ENCODE assay signal across 1 cellular context in the genomic region with DNA sequence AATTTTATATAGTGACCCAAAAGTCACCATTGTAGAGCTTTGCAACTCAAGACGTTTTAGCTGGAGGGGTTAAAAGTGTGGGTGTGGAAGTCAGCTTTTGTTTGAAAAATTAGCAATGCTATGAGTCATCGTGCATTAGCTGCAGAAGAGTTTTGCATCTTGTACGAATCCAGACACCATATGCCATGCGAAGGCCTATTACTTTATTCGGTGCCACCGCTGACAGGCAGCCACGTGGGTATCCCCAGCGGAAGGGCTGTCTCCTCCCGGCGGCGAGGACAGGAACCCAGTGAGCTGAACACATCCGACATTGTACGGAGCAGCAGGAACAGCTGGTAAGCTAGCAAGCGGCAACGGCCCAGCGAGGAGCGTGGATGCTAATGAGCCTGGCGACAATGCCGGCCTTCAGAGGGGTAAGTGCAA.
A peak's percentile ranks its signal among the peaks of the same experiment; 100 is the strongest.
TF ChIP-seq lines count a peak whose summit lies in the region.

No MANE protein-coding gene starts in this region.

TF ChIP-seq in WTC11, 78 proteins besides CTCF, POLR2A, EP300 and RAD21 (continued from another document):
- TF ChIP-seq, protein P1, sequence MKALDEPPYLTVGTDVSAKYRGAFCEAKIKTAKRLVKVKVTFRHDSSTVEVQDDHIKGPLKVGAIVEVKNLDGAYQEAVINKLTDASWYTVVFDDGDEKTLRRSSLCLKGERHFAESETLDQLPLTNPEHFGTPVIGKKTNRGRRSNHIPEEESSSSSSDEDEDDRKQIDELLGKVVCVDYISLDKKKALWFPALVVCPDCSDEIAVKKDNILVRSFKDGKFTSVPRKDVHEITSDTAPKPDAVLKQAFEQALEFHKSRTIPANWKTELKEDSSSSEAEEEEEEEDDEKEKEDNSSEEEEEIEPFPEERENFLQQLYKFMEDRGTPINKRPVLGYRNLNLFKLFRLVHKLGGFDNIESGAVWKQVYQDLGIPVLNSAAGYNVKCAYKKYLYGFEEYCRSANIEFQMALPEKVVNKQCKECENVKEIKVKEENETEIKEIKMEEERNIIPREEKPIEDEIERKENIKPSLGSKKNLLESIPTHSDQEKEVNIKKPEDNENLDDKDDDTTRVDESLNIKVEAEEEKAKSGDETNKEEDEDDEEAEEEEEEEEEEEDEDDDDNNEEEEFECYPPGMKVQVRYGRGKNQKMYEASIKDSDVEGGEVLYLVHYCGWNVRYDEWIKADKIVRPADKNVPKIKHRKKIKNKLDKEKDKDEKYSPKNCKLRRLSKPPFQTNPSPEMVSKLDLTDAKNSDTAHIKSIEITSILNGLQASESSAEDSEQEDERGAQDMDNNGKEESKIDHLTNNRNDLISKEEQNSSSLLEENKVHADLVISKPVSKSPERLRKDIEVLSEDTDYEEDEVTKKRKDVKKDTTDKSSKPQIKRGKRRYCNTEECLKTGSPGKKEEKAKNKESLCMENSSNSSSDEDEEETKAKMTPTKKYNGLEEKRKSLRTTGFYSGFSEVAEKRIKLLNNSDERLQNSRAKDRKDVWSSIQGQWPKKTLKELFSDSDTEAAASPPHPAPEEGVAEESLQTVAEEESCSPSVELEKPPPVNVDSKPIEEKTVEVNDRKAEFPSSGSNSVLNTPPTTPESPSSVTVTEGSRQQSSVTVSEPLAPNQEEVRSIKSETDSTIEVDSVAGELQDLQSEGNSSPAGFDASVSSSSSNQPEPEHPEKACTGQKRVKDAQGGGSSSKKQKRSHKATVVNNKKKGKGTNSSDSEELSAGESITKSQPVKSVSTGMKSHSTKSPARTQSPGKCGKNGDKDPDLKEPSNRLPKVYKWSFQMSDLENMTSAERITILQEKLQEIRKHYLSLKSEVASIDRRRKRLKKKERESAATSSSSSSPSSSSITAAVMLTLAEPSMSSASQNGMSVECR (CRISPR knock-in tag; IDR thresholded peaks at IDR 0.05; ENCODE audit: borderline replicate concordance), result no peak
- TF ChIP-seq, protein P2, sequence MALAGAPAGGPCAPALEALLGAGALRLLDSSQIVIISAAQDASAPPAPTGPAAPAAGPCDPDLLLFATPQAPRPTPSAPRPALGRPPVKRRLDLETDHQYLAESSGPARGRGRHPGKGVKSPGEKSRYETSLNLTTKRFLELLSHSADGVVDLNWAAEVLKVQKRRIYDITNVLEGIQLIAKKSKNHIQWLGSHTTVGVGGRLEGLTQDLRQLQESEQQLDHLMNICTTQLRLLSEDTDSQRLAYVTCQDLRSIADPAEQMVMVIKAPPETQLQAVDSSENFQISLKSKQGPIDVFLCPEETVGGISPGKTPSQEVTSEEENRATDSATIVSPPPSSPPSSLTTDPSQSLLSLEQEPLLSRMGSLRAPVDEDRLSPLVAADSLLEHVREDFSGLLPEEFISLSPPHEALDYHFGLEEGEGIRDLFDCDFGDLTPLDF (CRISPR knock-in tag; IDR thresholded peaks at IDR 0.05), result 0 out of 2 replicates have a peak, but pooled peaks have one; percentile 39
- TF ChIP-seq MYBL2 (CRISPR knock-in tag; IDR thresholded peaks at IDR 0.05) (no peak), ESRRA (CRISPR knock-in tag; IDR thresholded peaks at IDR 0.05; ENCODE audit: borderline replicate concordance) (no peak), OVOL2 (CRISPR knock-in tag; IDR thresholded peaks at IDR 0.05; ENCODE audit: borderline replicate concordance) (no peak), RORB (CRISPR knock-in tag; IDR thresholded peaks at IDR 0.05) (no peak), EMX1 (CRISPR knock-in tag; IDR thresholded peaks at IDR 0.05) (no peak), GABPB1 (CRISPR knock-in tag; IDR thresholded peaks at IDR 0.05) (no peak), SOX15 (CRISPR knock-in tag; IDR thresholded peaks at IDR 0.05) (no peak), SMAD3 (CRISPR knock-in tag; IDR thresholded peaks at IDR 0.05; ENCODE audit: borderline replicate concordance) (no peak), HMGA2 (CRISPR knock-in tag; IDR thresholded peaks at IDR 0.05) (no peak), ZBTB21 (CRISPR knock-in tag; IDR thresholded peaks at IDR 0.05; ENCODE audit: borderline replicate concordance) (no peak), NFE2L1 (CRISPR knock-in tag; IDR thresholded peaks at IDR 0.05) (no peak), FOXK1 (CRISPR knock-in tag; IDR thresholded peaks at IDR 0.05) (peak; percentile 76; the same call in 1 of the 2 replicates), ZNF263 (CRISPR knock-in tag; IDR thresholded peaks at IDR 0.05; ENCODE audit: low read depth) (no peak), TCF7 (CRISPR knock-in tag; IDR thresholded peaks at IDR 0.05; ENCODE audit: low read depth) (no peak)
- TF ChIP-seq, protein P3, sequence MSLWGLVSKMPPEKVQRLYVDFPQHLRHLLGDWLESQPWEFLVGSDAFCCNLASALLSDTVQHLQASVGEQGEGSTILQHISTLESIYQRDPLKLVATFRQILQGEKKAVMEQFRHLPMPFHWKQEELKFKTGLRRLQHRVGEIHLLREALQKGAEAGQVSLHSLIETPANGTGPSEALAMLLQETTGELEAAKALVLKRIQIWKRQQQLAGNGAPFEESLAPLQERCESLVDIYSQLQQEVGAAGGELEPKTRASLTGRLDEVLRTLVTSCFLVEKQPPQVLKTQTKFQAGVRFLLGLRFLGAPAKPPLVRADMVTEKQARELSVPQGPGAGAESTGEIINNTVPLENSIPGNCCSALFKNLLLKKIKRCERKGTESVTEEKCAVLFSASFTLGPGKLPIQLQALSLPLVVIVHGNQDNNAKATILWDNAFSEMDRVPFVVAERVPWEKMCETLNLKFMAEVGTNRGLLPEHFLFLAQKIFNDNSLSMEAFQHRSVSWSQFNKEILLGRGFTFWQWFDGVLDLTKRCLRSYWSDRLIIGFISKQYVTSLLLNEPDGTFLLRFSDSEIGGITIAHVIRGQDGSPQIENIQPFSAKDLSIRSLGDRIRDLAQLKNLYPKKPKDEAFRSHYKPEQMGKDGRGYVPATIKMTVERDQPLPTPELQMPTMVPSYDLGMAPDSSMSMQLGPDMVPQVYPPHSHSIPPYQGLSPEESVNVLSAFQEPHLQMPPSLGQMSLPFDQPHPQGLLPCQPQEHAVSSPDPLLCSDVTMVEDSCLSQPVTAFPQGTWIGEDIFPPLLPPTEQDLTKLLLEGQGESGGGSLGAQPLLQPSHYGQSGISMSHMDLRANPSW (CRISPR knock-in tag; conservative IDR thresholded peaks at IDR 0.05; ENCODE audit: low read depth), result no peak
- TF ChIP-seq, protein P4, sequence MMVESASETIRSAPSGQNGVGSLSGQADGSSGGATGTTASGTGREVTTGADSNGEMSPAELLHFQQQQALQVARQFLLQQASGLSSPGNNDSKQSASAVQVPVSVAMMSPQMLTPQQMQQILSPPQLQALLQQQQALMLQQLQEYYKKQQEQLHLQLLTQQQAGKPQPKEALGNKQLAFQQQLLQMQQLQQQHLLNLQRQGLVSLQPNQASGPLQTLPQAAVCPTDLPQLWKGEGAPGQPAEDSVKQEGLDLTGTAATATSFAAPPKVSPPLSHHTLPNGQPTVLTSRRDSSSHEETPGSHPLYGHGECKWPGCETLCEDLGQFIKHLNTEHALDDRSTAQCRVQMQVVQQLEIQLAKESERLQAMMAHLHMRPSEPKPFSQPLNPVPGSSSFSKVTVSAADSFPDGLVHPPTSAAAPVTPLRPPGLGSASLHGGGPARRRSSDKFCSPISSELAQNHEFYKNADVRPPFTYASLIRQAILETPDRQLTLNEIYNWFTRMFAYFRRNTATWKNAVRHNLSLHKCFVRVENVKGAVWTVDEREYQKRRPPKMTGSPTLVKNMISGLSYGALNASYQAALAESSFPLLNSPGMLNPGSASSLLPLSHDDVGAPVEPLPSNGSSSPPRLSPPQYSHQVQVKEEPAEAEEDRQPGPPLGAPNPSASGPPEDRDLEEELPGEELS (CRISPR knock-in tag; IDR thresholded peaks at IDR 0.05), result no peak
- TF ChIP-seq, protein P5, sequence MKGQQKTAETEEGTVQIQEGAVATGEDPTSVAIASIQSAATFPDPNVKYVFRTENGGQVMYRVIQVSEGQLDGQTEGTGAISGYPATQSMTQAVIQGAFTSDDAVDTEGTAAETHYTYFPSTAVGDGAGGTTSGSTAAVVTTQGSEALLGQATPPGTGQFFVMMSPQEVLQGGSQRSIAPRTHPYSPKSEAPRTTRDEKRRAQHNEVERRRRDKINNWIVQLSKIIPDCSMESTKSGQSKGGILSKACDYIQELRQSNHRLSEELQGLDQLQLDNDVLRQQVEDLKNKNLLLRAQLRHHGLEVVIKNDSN (CRISPR knock-in tag; IDR thresholded peaks at IDR 0.05), result 0 out of 2 replicates have a peak, but pooled peaks have one; percentile 56
- TF ChIP-seq, protein P6, sequence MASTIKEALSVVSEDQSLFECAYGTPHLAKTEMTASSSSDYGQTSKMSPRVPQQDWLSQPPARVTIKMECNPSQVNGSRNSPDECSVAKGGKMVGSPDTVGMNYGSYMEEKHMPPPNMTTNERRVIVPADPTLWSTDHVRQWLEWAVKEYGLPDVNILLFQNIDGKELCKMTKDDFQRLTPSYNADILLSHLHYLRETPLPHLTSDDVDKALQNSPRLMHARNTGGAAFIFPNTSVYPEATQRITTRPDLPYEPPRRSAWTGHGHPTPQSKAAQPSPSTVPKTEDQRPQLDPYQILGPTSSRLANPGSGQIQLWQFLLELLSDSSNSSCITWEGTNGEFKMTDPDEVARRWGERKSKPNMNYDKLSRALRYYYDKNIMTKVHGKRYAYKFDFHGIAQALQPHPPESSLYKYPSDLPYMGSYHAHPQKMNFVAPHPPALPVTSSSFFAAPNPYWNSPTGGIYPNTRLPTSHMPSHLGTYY (CRISPR knock-in tag; IDR thresholded peaks at IDR 0.05), result no peak
- TF ChIP-seq, protein P7, sequence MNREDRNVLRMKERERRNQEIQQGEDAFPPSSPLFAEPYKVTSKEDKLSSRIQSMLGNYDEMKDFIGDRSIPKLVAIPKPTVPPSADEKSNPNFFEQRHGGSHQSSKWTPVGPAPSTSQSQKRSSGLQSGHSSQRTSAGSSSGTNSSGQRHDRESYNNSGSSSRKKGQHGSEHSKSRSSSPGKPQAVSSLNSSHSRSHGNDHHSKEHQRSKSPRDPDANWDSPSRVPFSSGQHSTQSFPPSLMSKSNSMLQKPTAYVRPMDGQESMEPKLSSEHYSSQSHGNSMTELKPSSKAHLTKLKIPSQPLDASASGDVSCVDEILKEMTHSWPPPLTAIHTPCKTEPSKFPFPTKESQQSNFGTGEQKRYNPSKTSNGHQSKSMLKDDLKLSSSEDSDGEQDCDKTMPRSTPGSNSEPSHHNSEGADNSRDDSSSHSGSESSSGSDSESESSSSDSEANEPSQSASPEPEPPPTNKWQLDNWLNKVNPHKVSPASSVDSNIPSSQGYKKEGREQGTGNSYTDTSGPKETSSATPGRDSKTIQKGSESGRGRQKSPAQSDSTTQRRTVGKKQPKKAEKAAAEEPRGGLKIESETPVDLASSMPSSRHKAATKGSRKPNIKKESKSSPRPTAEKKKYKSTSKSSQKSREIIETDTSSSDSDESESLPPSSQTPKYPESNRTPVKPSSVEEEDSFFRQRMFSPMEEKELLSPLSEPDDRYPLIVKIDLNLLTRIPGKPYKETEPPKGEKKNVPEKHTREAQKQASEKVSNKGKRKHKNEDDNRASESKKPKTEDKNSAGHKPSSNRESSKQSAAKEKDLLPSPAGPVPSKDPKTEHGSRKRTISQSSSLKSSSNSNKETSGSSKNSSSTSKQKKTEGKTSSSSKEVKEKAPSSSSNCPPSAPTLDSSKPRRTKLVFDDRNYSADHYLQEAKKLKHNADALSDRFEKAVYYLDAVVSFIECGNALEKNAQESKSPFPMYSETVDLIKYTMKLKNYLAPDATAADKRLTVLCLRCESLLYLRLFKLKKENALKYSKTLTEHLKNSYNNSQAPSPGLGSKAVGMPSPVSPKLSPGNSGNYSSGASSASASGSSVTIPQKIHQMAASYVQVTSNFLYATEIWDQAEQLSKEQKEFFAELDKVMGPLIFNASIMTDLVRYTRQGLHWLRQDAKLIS (CRISPR knock-in tag; IDR thresholded peaks at IDR 0.05; ENCODE audit: borderline replicate concordance), result 0 out of 2 replicates have a peak, but pooled peaks have one; percentile 63
- TF ChIP-seq, protein P8, sequence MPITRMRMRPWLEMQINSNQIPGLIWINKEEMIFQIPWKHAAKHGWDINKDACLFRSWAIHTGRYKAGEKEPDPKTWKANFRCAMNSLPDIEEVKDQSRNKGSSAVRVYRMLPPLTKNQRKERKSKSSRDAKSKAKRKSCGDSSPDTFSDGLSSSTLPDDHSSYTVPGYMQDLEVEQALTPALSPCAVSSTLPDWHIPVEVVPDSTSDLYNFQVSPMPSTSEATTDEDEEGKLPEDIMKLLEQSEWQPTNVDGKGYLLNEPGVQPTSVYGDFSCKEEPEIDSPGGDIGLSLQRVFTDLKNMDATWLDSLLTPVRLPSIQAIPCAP (CRISPR knock-in tag; IDR thresholded peaks at IDR 0.05), result no peak
